In the genomic region with DNA sequence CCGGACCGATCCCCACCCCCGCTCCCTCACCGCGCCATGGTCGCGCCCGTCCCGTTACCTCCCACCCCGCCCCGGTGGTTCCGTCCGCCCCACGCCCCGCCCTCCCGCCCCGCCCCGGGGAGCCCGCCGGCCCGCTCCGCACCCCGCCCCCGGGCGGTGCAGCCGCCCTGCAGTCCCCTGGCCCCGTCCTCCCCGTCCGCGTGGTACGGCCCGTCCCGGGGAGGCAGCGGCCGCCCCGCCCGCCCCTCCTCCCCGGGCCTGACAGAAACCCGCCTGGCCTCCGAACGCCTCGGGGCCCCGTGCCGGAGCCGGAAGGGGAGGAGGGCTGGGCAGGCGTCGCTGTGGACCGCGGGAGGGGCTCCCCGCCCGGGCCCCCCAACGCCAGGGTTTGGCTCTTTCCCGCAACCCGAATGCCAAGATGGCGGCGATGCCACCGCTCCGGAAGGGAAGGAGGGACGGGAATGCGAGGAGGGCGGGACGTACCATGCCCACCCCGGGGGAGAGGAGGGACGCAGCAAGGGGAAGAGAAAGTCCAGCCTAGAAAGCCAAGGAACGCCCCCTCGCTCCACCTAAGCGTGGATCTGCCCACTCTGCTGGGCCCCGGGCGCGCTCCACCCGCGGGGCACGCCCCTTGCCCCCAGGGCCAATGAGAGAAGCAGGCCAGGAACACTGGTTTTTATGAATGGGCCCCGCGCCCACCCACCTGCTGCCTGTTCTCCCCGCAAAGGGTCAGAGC, we compare ENCODE assay signal across 1 cellular context.
TF ChIP-seq lines count a peak whose summit lies in the region.

A gene (minus strand): TSS at position 56 of the 736 bp plus-strand sequence. CDS start 132 bp downstream, outside the sequence.

TF ChIP-seq in K562, 482 proteins besides CTCF, POLR2A, EP300 and RAD21 (continued from another document and continues in another):
- peak; percentile 55 for TF ChIP-seq TEAD4 (IDR thresholded peaks at IDR 0.05; ENCODE audit: low read length)
- no peak for TF ChIP-seq TEAD4 (CRISPR knock-in tag; IDR thresholded peaks at IDR 0.05; ENCODE audit: borderline replicate concordance)
- TF ChIP-seq ZNF224 (CRISPR knock-in tag; IDR thresholded peaks at IDR 0.05): no peak
- TF ChIP-seq, protein P1, sequence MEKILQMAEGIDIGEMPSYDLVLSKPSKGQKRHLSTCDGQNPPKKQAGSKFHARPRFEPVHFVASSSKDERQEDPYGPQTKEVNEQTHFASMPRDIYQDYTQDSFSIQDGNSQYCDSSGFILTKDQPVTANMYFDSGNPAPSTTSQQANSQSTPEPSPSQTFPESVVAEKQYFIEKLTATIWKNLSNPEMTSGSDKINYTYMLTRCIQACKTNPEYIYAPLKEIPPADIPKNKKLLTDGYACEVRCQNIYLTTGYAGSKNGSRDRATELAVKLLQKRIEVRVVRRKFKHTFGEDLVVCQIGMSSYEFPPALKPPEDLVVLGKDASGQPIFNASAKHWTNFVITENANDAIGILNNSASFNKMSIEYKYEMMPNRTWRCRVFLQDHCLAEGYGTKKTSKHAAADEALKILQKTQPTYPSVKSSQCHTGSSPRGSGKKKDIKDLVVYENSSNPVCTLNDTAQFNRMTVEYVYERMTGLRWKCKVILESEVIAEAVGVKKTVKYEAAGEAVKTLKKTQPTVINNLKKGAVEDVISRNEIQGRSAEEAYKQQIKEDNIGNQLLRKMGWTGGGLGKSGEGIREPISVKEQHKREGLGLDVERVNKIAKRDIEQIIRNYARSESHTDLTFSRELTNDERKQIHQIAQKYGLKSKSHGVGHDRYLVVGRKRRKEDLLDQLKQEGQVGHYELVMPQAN (IDR thresholded peaks at IDR 0.05; ENCODE audit: borderline replicate concordance): no peak; the same call in 1 of the 2 replicates
- TF ChIP-seq, protein P2, sequence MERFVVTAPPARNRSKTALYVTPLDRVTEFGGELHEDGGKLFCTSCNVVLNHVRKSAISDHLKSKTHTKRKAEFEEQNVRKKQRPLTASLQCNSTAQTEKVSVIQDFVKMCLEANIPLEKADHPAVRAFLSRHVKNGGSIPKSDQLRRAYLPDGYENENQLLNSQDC (CRISPR knock-in tag; IDR thresholded peaks at IDR 0.05): no peak; the same call in 1 of the 2 replicates
- TF ChIP-seq GTF2F1 (IDR thresholded peaks at IDR 0.05; ENCODE audit: low read depth, low read length): no peak
- peak; percentile 98 for TF ChIP-seq EGR1 (conservative IDR thresholded peaks at IDR 0.05)
- TF ChIP-seq RBM17 (IDR thresholded peaks at IDR 0.05; ENCODE audit: borderline replicate concordance, low read depth, low read length): no peak
- TF ChIP-seq ZNF134 (CRISPR knock-in tag; conservative IDR thresholded peaks at IDR 0.05): no peak
- peak; percentile 95 for TF ChIP-seq BHLHE40 (IDR thresholded peaks at IDR 0.05; ENCODE audit: low read length)
- peak; percentile 81 to 98 (median 94) for TF ChIP-seq YY1 (IDR thresholded peaks at IDR 0.05; ENCODE audit: borderline replicate concordance in 1 of 3, control insufficient read depth in 1 of 3, extremely low read depth in 1 of 3, insufficient read depth in 3 of 3, insufficient read length in 1 of 3, insufficient replicate concordance in 2 of 3, low read depth in 1 of 3, low read length in 2 of 3)
- TF ChIP-seq POLR2G (IDR thresholded peaks at IDR 0.05; ENCODE audit: low read depth, low read length): peak; percentile 95
- TF ChIP-seq, protein P3, sequence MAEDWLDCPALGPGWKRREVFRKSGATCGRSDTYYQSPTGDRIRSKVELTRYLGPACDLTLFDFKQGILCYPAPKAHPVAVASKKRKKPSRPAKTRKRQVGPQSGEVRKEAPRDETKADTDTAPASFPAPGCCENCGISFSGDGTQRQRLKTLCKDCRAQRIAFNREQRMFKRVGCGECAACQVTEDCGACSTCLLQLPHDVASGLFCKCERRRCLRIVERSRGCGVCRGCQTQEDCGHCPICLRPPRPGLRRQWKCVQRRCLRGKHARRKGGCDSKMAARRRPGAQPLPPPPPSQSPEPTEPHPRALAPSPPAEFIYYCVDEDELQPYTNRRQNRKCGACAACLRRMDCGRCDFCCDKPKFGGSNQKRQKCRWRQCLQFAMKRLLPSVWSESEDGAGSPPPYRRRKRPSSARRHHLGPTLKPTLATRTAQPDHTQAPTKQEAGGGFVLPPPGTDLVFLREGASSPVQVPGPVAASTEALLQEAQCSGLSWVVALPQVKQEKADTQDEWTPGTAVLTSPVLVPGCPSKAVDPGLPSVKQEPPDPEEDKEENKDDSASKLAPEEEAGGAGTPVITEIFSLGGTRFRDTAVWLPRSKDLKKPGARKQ (CRISPR knock-in tag; IDR thresholded peaks at IDR 0.05): no peak
- no peak for TF ChIP-seq DPF2 (IDR thresholded peaks at IDR 0.05)
- peak; percentile 52 to 98; a peak in 3 of 4 replicates for TF ChIP-seq NONO (IDR thresholded peaks at IDR 0.05; ENCODE audit: low read depth in 2 of 2, low read length in 1 of 2)
- TF ChIP-seq ZNF583 (CRISPR knock-in tag; IDR thresholded peaks at IDR 0.05): 0 out of 2 replicates have a peak, but pooled peaks have one; percentile 19
- TF ChIP-seq SIN3A (IDR thresholded peaks at IDR 0.05; ENCODE audit: borderline replicate concordance in 2 of 2, control insufficient read depth in 1 of 2, low read depth in 2 of 2, low read length in 2 of 2): peak; percentile 30 to 59; a peak in 2 of 4 replicates
- TF ChIP-seq ZNF253 (CRISPR knock-in tag; conservative IDR thresholded peaks at IDR 0.05): 0 out of 2 replicates have a peak, but pooled peaks have one; percentile 61
- no peak for TF ChIP-seq ZNF584 (CRISPR knock-in tag; IDR thresholded peaks at IDR 0.05; ENCODE audit: low read depth)
- TF ChIP-seq NFRKB (IDR thresholded peaks at IDR 0.05; ENCODE audit: low read depth): peak; percentile 97
- 0 out of 2 replicates have a peak, but pooled peaks have one; percentile 32 for TF ChIP-seq PTBP1 (IDR thresholded peaks at IDR 0.05; ENCODE audit: low read depth, low read length)
- TF ChIP-seq RBM22 (IDR thresholded peaks at IDR 0.05; ENCODE audit: low read depth, low read length, poor library complexity, severe bottlenecking): peak; percentile 80
- no peak for TF ChIP-seq TAF15 (IDR thresholded peaks at IDR 0.05; ENCODE audit: low read depth, low read length)
- peak; percentile 47; the same call in 1 of the 2 replicates for TF ChIP-seq ZNF263 (CRISPR knock-in tag; IDR thresholded peaks at IDR 0.05; ENCODE audit: borderline replicate concordance)
- TF ChIP-seq NR2C2 (CRISPR knock-in tag; IDR thresholded peaks at IDR 0.05): no peak
- TF ChIP-seq NR2C2 (tag; IDR thresholded peaks at IDR 0.05): peak; percentile 90
- TF ChIP-seq RBM34 (IDR thresholded peaks at IDR 0.05; ENCODE audit: borderline replicate concordance, insufficient read depth, low read length): no peak
- TF ChIP-seq EP400 (IDR thresholded peaks at IDR 0.05): peak; percentile 95
- TF ChIP-seq PML (IDR thresholded peaks at IDR 0.05; ENCODE audit: low read length): 0 out of 2 replicates have a peak, but pooled peaks have one; percentile 34
- peak; percentile 79 for TF ChIP-seq RB1 (IDR thresholded peaks at IDR 0.05; ENCODE audit: low read depth)
- TF ChIP-seq ZC3H8 (IDR thresholded peaks at IDR 0.05): no peak
- TF ChIP-seq, protein P4, sequence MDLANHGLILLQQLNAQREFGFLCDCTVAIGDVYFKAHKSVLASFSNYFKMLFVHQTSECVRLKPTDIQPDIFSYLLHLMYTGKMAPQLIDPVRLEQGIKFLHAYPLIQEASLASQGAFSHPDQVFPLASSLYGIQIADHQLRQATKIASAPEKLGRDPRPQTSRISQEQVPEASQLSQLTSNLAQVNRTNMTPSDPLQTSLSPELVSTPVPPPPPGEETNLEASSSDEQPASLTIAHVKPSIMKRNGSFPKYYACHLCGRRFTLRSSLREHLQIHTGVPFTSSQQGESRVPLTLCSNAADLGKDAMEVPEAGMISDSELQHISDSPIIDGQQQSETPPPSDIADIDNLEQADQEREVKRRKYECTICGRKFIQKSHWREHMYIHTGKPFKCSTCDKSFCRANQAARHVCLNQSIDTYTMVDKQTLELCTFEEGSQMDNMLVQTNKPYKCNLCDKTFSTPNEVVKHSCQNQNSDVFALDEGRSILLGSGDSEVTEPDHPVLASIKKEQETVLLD (IDR thresholded peaks at IDR 0.05): 0 out of 2 replicates have a peak, but pooled peaks have one; percentile 56
- TF ChIP-seq, protein P5, sequence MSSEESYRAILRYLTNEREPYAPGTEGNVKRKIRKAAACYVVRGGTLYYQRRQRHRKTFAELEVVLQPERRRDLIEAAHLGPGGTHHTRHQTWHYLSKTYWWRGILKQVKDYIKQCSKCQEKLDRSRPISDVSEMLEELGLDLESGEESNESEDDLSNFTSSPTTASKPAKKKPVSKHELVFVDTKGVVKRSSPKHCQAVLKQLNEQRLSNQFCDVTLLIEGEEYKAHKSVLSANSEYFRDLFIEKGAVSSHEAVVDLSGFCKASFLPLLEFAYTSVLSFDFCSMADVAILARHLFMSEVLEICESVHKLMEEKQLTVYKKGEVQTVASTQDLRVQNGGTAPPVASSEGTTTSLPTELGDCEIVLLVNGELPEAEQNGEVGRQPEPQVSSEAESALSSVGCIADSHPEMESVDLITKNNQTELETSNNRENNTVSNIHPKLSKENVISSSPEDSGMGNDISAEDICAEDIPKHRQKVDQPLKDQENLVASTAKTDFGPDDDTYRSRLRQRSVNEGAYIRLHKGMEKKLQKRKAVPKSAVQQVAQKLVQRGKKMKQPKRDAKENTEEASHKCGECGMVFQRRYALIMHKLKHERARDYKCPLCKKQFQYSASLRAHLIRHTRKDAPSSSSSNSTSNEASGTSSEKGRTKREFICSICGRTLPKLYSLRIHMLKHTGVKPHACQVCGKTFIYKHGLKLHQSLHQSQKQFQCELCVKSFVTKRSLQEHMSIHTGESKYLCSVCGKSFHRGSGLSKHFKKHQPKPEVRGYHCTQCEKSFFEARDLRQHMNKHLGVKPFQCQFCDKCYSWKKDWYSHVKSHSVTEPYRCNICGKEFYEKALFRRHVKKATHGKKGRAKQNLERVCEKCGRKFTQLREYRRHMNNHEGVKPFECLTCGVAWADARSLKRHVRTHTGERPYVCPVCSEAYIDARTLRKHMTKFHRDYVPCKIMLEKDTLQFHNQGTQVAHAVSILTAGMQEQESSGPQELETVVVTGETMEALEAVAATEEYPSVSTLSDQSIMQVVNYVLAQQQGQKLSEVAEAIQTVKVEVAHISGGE (CRISPR knock-in tag; IDR thresholded peaks at IDR 0.05): peak; percentile 65 to 97 (median 87); a peak in 5 of 6 replicates
- no peak for TF ChIP-seq ZNF274 (IDR thresholded peaks at IDR 0.05; ENCODE audit: borderline replicate concordance, low read depth, low read length)
- TF ChIP-seq POLR2AphosphoS5 (IDR thresholded peaks at IDR 0.05; ENCODE audit: control insufficient read depth, insufficient read depth, low read depth, low read length): peak; percentile 66
- TF ChIP-seq HDAC1 (IDR thresholded peaks at IDR 0.05): peak in 1 of 2 experiments; percentile 73; a peak in 1 of 4 replicates
- TF ChIP-seq, protein P6, sequence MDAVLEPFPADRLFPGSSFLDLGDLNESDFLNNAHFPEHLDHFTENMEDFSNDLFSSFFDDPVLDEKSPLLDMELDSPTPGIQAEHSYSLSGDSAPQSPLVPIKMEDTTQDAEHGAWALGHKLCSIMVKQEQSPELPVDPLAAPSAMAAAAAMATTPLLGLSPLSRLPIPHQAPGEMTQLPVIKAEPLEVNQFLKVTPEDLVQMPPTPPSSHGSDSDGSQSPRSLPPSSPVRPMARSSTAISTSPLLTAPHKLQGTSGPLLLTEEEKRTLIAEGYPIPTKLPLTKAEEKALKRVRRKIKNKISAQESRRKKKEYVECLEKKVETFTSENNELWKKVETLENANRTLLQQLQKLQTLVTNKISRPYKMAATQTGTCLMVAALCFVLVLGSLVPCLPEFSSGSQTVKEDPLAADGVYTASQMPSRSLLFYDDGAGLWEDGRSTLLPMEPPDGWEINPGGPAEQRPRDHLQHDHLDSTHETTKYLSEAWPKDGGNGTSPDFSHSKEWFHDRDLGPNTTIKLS (IDR thresholded peaks at IDR 0.05; ENCODE audit: borderline replicate concordance, low read depth): peak; percentile 94
- TF ChIP-seq, protein P7, sequence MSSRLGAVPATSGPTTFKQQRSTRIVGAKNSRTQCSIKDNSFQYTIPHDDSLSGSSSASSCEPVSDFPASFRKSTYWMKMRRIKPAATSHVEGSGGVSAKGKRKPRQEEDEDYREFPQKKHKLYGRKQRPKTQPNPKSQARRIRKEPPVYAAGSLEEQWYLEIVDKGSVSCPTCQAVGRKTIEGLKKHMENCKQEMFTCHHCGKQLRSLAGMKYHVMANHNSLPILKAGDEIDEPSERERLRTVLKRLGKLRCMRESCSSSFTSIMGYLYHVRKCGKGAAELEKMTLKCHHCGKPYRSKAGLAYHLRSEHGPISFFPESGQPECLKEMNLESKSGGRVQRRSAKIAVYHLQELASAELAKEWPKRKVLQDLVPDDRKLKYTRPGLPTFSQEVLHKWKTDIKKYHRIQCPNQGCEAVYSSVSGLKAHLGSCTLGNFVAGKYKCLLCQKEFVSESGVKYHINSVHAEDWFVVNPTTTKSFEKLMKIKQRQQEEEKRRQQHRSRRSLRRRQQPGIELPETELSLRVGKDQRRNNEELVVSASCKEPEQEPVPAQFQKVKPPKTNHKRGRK (tag; IDR thresholded peaks at IDR 0.05): no peak
- TF ChIP-seq, protein P8, sequence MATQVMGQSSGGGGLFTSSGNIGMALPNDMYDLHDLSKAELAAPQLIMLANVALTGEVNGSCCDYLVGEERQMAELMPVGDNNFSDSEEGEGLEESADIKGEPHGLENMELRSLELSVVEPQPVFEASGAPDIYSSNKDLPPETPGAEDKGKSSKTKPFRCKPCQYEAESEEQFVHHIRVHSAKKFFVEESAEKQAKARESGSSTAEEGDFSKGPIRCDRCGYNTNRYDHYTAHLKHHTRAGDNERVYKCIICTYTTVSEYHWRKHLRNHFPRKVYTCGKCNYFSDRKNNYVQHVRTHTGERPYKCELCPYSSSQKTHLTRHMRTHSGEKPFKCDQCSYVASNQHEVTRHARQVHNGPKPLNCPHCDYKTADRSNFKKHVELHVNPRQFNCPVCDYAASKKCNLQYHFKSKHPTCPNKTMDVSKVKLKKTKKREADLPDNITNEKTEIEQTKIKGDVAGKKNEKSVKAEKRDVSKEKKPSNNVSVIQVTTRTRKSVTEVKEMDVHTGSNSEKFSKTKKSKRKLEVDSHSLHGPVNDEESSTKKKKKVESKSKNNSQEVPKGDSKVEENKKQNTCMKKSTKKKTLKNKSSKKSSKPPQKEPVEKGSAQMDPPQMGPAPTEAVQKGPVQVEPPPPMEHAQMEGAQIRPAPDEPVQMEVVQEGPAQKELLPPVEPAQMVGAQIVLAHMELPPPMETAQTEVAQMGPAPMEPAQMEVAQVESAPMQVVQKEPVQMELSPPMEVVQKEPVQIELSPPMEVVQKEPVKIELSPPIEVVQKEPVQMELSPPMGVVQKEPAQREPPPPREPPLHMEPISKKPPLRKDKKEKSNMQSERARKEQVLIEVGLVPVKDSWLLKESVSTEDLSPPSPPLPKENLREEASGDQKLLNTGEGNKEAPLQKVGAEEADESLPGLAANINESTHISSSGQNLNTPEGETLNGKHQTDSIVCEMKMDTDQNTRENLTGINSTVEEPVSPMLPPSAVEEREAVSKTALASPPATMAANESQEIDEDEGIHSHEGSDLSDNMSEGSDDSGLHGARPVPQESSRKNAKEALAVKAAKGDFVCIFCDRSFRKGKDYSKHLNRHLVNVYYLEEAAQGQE (CRISPR knock-in tag; IDR thresholded peaks at IDR 0.05; ENCODE audit: low read depth): peak; percentile 48; the same call in 1 of the 2 replicates
- peak; percentile 80; the same call in 1 of the 2 replicates for TF ChIP-seq RFX7 (CRISPR knock-in tag; IDR thresholded peaks at IDR 0.05)
